ENCODE assay signal across 8 cellular contexts in genomic region chr10:91389636-91390512, GRCh38.
DNase-seq lines count a peak whose midpoint lies in the region; ATAC-seq, FAIRE-seq and TF ChIP-seq lines count a peak whose summit lies in the region.

No MANE protein-coding gene starts in this region.

- peak; percentile 62 for DNase-seq in DMS114 treated with DMSO at 0.1 percent for 48 hours (lab: John Stamatoyannopoulos, UW; ENCODE audit: unreplicated experiment)
- peak; percentile 25 for DNase-seq in NCI-H226
- no peak for DNase-seq in astrocyte of the cerebellum (ENCODE audit: low read depth)
- peak; percentile 41 for DNase-seq in iPS-NIHi11 (ENCODE audit: low spot score)
- peak in 1 of 2 donors; percentile 17 for DNase-seq in stimulated activated naive CD8-positive, alpha-beta T cell treated with anti-CD3 and anti-CD28 coated beads, Interleukin-15, amount 100 ng/mL, for 72 hours
- no peak for DNase-seq in HTR-8/SVneo (ENCODE audit: insufficient read length, low spot score)

- FAIRE-seq in HTR-8/SVneo (lab: Jason Lieb, UNC), result no peak

- TF ChIP-seq CTCF in astrocyte of the cerebellum (IDR thresholded peaks at IDR 0.05; ENCODE audit: low read depth, low read length, missing control alignments), result peak; percentile 26

- in situ Hi-C loops in astrocyte of the cerebellum (cut with HindIII; ENCODE audit: low sequenced_read_pairs), result no loop called here

- no peak overlapping the region for H3K27ac Mint-ChIP-seq in stimulated activated naive CD8-positive, alpha-beta T cell treated with anti-CD3 and anti-CD28 coated beads, Interleukin-15, amount 100 ng/mL, for 72 hours

- ATAC-seq in GM19043 (IDR thresholded peaks at IDR 0.05; ENCODE audit: low read depth, unreplicated experiment), result peak; percentile 98
- peak; percentile 95 for ATAC-seq in HG03135 (IDR thresholded peaks at IDR 0.05; ENCODE audit: unreplicated experiment)
- peak; percentile 89 for ATAC-seq in stimulated activated naive CD8-positive, alpha-beta T cell treated with anti-CD3 and anti-CD28 coated beads, Interleukin-15, amount 100 ng/mL, for 72 hours

- H3K4me3 Mint-ChIP-seq in stimulated activated naive CD8-positive, alpha-beta T cell treated with anti-CD3 and anti-CD28 coated beads, Interleukin-15, amount 100 ng/mL, for 72 hours, result peak overlapping the region in 1 of 2 donors; percentile 20

- H3K4me1 Mint-ChIP-seq in stimulated activated naive CD8-positive, alpha-beta T cell treated with anti-CD3 and anti-CD28 coated beads, Interleukin-15, amount 100 ng/mL, for 72 hours, result no peaks in the 10 kb centered on the region

- H3K4me3 ChIP-seq in astrocyte of the cerebellum (ENCODE audit: low read depth, low read length), result no peak overlapping the region

- no peaks in the 10 kb centered on the region for H3K9me3 Mint-ChIP-seq in stimulated activated naive CD8-positive, alpha-beta T cell treated with anti-CD3 and anti-CD28 coated beads, Interleukin-15, amount 100 ng/mL, for 72 hours

- H3K27me3 Mint-ChIP-seq in stimulated activated naive CD8-positive, alpha-beta T cell treated with anti-CD3 and anti-CD28 coated beads, Interleukin-15, amount 100 ng/mL, for 72 hours, result peaks cover 49% of the 10 kb centered on the region

Comparison
In these comparisons a context has a peak if more than half of its experiments do, and no peak if none do; other contexts are left out.
1. DNase-seq: peak in DMS114 treated with DMSO at 0.1 percent for 48 hours (single experiment), NCI-H226 (single experiment) and iPS-NIHi11 (single experiment); none in astrocyte of the cerebellum (single experiment) and HTR-8/SVneo (single experiment).
2. Peak in every context shown above with its lines, with median percentiles within 50 percentile points of each other: ATAC-seq.